1 cellular context compared by ENCODE assay signal in the genomic region with DNA sequence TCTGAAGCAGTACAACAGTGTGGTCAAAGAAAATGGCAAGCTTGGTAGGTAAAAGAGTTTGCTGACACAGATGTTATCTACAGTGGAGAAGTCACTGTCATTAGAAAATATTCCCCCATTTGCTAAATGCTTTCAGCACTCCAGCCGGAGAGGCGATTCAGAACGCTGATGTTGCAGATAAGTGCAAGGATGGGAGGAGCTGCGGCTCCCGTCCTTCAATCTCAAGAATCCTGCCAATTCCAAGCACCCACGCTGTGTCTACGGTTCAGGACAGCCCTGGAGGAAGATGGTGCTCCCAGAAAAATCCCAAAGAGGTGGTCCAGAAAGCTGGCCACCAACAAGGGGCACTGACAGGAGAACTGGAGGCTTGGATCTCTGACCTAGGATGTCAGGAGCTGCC.
TF ChIP-seq lines count a peak whose summit lies in the region.

No MANE protein-coding gene starts in this region.

TF ChIP-seq in K562, 482 proteins besides CTCF, POLR2A, EP300 and RAD21 (continued from another document):
- TF ChIP-seq, protein P1, sequence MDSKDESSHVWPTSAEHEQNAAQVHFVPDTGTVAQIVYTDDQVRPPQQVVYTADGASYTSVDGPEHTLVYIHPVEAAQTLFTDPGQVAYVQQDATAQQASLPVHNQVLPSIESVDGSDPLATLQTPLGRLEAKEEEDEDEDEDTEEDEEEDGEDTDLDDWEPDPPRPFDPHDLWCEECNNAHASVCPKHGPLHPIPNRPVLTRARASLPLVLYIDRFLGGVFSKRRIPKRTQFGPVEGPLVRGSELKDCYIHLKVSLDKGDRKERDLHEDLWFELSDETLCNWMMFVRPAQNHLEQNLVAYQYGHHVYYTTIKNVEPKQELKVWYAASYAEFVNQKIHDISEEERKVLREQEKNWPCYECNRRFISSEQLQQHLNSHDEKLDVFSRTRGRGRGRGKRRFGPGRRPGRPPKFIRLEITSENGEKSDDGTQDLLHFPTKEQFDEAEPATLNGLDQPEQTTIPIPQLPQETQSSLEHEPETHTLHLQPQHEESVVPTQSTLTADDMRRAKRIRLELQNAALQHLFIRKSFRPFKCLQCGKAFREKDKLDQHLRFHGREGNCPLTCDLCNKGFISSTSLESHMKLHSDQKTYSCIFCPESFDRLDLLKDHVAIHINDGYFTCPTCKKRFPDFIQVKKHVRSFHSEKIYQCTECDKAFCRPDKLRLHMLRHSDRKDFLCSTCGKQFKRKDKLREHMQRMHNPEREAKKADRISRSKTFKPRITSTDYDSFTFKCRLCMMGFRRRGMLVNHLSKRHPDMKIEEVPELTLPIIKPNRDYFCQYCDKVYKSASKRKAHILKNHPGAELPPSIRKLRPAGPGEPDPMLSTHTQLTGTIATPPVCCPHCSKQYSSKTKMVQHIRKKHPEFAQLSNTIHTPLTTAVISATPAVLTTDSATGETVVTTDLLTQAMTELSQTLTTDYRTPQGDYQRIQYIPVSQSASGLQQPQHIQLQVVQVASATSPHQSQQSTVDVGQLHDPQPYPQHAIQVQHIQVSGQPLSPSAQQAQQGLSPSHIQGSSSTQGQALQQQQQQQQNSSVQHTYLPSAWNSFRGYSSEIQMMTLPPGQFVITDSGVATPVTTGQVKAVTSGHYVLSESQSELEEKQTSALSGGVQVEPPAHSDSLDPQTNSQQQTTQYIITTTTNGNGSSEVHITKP (IDR thresholded peaks at IDR 0.05; ENCODE audit: partially characterized antibody): peak; percentile 19
